Comparison of ENCODE assay signal across 16 cellular contexts in the genomic region with DNA sequence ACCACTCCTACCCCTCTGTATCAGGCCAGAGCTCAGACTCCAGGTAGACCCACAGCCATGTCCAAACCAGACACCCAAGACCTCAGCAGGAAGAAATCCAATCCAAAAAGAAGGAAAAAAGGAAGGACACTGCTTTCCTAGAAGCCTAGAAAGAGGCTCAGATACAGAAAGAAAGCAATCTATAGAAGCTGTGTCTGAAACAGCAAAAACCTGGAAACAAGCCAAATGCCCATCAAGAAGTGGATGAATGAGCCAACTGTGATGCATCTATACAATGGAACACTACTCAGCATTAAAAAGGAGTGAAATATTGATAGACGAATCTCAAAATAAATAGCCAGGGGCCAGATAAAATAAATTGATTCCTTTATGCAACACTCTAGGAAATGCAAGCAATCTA.
"Had no signal": no experiment of that assay in that cellular context is flagged by ENCODE, and none has a peak within 500 bp of the region (broad histone marks: within the 10 kb centered on the region; RNA-seq: fewer than 3 reads in every experiment).

No MANE protein-coding gene starts in this region.

- H3K27me3 ChIP-seq: brain microvascular endothelial cell, gastrocnemius medialis, neutrophil had no signal

- FAIRE-seq: urothelium cell line had no signal

- H3K4me3 ChIP-seq: gastrocnemius medialis, lung, mucosa of descending colon had no signal

- H3K9me3 ChIP-seq: gastrocnemius medialis, mucosa of descending colon, neutrophil had no signal

- H3K27ac ChIP-seq: brain microvascular endothelial cell, gastrocnemius medialis, neutrophil had no signal

- H3K36me3 ChIP-seq: gastrocnemius medialis had no signal

- DNase-seq: activated CD4-positive, alpha-beta T cell treated with anti-CD3 and anti-CD28 coated beads, Interleukin-2, amount 10 ng/mL, durations not matched to agents 7 days and 5 days; activated CD8-positive, alpha-beta memory T cell treated with anti-CD3 and anti-CD28 coated beads, Interleukin-2, amount 50 U/mL, for 48 hours; activated gamma-delta T cell treated with Interleukin-2 at 50 U/mL for 16 hours; activated naive CD8-positive, alpha-beta T cell treated with anti-CD3 and anti-CD28 coated beads, Interleukin-2, amount 10 ng/mL, durations not matched to agents 7 days and 5 days; activated T-cell treated with anti-CD3 and anti-CD28 coated beads, Interleukin-2, amount 50 U/mL, for 72 hours; brain microvascular endothelial cell; cerebellar nuclear complex; effector memory CD8-positive, alpha-beta T cell; gastrocnemius medialis; left colon; mucosa of descending colon; naive thymus-derived CD4-positive, alpha-beta T cell had no signal

- ATAC-seq: activated T-cell treated with anti-CD3 and anti-CD28 coated beads, Interleukin-2, amount 50 U/mL, for 72 hours; effector memory CD8-positive, alpha-beta T cell; gastrocnemius medialis; left colon; mucosa of descending colon; naive thymus-derived CD4-positive, alpha-beta T cell; stimulated activated effector memory CD8-positive, alpha-beta T cell treated with anti-CD3 and anti-CD28 coated beads, Interleukin-12 subunit alpha, Interleukin-12 subunit beta, amount 100 ng/mL, for 72 hours had no signal
